Comparison of ENCODE assay signal across 1 cellular context in the genomic region with DNA sequence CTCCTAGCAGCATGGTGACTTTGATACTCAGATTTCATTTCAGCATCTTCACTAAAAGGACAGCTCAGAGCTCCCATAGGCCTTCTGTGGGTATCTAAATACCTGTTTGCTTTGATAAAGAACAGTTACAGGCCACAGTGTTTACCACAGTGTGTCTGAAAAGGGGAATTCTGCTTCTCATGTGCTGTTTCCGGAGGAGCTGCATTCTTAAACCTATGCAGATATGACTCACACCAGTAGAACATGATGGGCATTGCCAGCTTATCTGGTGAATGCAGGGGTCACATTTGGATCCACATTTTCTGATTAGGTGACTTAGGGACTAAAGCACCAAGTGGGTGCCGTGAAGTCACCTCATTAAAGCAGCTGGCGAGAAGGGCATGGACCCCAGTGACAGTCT.
TF ChIP-seq lines count a peak whose summit lies in the region.

No MANE protein-coding gene starts in this region.

TF ChIP-seq in GM12878, 131 proteins besides CTCF, POLR2A, EP300 and RAD21 (continued from another document and continues in another):
- TF ChIP-seq ZNF687 (IDR thresholded peaks at IDR 0.05), result 0 out of 2 replicates have a peak, but pooled peaks have one; percentile 60
- TF ChIP-seq YY1 (IDR thresholded peaks at IDR 0.05; ENCODE audit: low read depth, low read length), result no peak
- TF ChIP-seq TBL1XR1 (IDR thresholded peaks at IDR 0.05; ENCODE audit: low read depth, low read length), result no peak
- TF ChIP-seq ATF3 (IDR thresholded peaks at IDR 0.05; ENCODE audit: borderline replicate concordance, extremely low read depth, low read depth, low read length), result no peak
- 0 out of 2 replicates have a peak, but pooled peaks have one; percentile 37 for TF ChIP-seq FOXM1 (IDR thresholded peaks at IDR 0.05; ENCODE audit: low read depth, low read length)
- TF ChIP-seq SPI1 (IDR thresholded peaks at IDR 0.05; ENCODE audit: borderline replicate concordance, insufficient read depth, low read depth, low read length), result peak; percentile 28; the same call in 1 of the 2 replicates
- TF ChIP-seq MYB (IDR thresholded peaks at IDR 0.05; ENCODE audit: borderline replicate concordance, low read depth, low read length), result no peak
- TF ChIP-seq HDAC6 (IDR thresholded peaks at IDR 0.05; ENCODE audit: unreplicated experiment), result no peak
- no peak for TF ChIP-seq KLF5 (IDR thresholded peaks at IDR 0.05; ENCODE audit: partially characterized antibody)
- peak; percentile 53; the same call in 1 of the 2 replicates for TF ChIP-seq EED (IDR thresholded peaks at IDR 0.05; ENCODE audit: low read depth)
- no peak for TF ChIP-seq CREM (IDR thresholded peaks at IDR 0.05; ENCODE audit: low read depth)
- no peak for TF ChIP-seq KDM1A (IDR thresholded peaks at IDR 0.05; ENCODE audit: borderline replicate concordance)
- TF ChIP-seq TCF3 (IDR thresholded peaks at IDR 0.05; ENCODE audit: borderline replicate concordance, insufficient read depth, low read depth, low read length), result no peak
- no peak for TF ChIP-seq POLR2AphosphoS5 (IDR thresholded peaks at IDR 0.05; ENCODE audit: low read length)
- no peak for TF ChIP-seq ASH2L (IDR thresholded peaks at IDR 0.05; ENCODE audit: borderline replicate concordance, low read depth)
- no peak for TF ChIP-seq WRNIP1 (IDR thresholded peaks at IDR 0.05; ENCODE audit: borderline replicate concordance, low read depth, low read length)
- TF ChIP-seq PAX8 (IDR thresholded peaks at IDR 0.05), result no peak
- TF ChIP-seq ETV6 (conservative IDR thresholded peaks at IDR 0.05 in 1 of 2, IDR thresholded peaks at IDR 0.05 in 1 of 2; ENCODE audit: borderline replicate concordance in 1 of 2, low read depth in 1 of 2), result no peak; a peak in 1 of 4 replicates
- peak; percentile 70; the same call in 1 of the 2 replicates for TF ChIP-seq DPF2 (IDR thresholded peaks at IDR 0.05)
- TF ChIP-seq BCL11A (IDR thresholded peaks at IDR 0.05; ENCODE audit: low read depth, low read length), result no peak; the same call in 1 of the 2 replicates
- TF ChIP-seq ATF7 (IDR thresholded peaks at IDR 0.05; ENCODE audit: low read depth), result no peak
- no peak for TF ChIP-seq ZBTB33 (IDR thresholded peaks at IDR 0.05)
- no peak; the same call in 1 of the 2 replicates for TF ChIP-seq JUND (IDR thresholded peaks at IDR 0.05; ENCODE audit: low read depth, low read length)
- TF ChIP-seq MTA3 (IDR thresholded peaks at IDR 0.05; ENCODE audit: borderline replicate concordance, low read length), result peak; percentile 65; the same call in 1 of the 2 replicates
- TF ChIP-seq CHD2 (IDR thresholded peaks at IDR 0.05; ENCODE audit: borderline replicate concordance, low read depth, low read length), result no peak
- no peak for TF ChIP-seq LARP7 (IDR thresholded peaks at IDR 0.05)
- no peak for TF ChIP-seq TARDBP (IDR thresholded peaks at IDR 0.05; ENCODE audit: borderline replicate concordance)
- TF ChIP-seq SMAD5 (IDR thresholded peaks at IDR 0.05; ENCODE audit: low read depth), result no peak
- TF ChIP-seq PRDM15 (CRISPR knock-in tag; IDR thresholded peaks at IDR 0.05), result no peak
- TF ChIP-seq MEF2B (IDR thresholded peaks at IDR 0.05; ENCODE audit: partially characterized antibody, poor library complexity, severe bottlenecking), result peak; percentile 53
- TF ChIP-seq SMC3 (IDR thresholded peaks at IDR 0.05; ENCODE audit: borderline replicate concordance, low read length), result no peak
- TF ChIP-seq MTA2 (IDR thresholded peaks at IDR 0.05; ENCODE audit: low read depth), result peak; percentile 49
- TF ChIP-seq, protein P1, sequence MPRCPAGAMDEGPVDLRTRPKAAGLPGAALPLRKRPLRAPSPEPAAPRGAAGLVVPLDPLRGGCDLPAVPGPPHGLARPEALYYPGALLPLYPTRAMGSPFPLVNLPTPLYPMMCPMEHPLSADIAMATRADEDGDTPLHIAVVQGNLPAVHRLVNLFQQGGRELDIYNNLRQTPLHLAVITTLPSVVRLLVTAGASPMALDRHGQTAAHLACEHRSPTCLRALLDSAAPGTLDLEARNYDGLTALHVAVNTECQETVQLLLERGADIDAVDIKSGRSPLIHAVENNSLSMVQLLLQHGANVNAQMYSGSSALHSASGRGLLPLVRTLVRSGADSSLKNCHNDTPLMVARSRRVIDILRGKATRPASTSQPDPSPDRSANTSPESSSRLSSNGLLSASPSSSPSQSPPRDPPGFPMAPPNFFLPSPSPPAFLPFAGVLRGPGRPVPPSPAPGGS (IDR thresholded peaks at IDR 0.05; ENCODE audit: borderline replicate concordance, insufficient read depth, low read depth, low read length, poor library complexity, severe bottlenecking), result peak; percentile 33
- TF ChIP-seq GATAD2B (conservative IDR thresholded peaks at IDR 0.05; ENCODE audit: low read depth), result 0 out of 2 replicates have a peak, but pooled peaks have one; percentile 60
- TF ChIP-seq RCOR1 (conservative IDR thresholded peaks at IDR 0.05; ENCODE audit: low read depth, low read length), result 0 out of 2 replicates have a peak, but pooled peaks have one; percentile 4
- no peak for TF ChIP-seq HDAC2 (IDR thresholded peaks at IDR 0.05)
- no peak for TF ChIP-seq TCF12 (IDR thresholded peaks at IDR 0.05; ENCODE audit: low read depth, low read length)
- TF ChIP-seq SMAD1 (IDR thresholded peaks at IDR 0.05; ENCODE audit: low read depth, partially characterized antibody), result no peak
- TF ChIP-seq RUNX3 (IDR thresholded peaks at IDR 0.05; ENCODE audit: low read length), result peak; percentile 78
- TF ChIP-seq NFIC (IDR thresholded peaks at IDR 0.05; ENCODE audit: low read depth, low read length), result peak; percentile 55
- no peak for TF ChIP-seq SMARCA5 (IDR thresholded peaks at IDR 0.05)
- TF ChIP-seq SIX5 (IDR thresholded peaks at IDR 0.05; ENCODE audit: low read depth, low read length, severe bottlenecking), result no peak
- TF ChIP-seq ZNF24 (IDR thresholded peaks at IDR 0.05), result no peak
- no peak for TF ChIP-seq HDGF (IDR thresholded peaks at IDR 0.05)
- TF ChIP-seq, protein P2, sequence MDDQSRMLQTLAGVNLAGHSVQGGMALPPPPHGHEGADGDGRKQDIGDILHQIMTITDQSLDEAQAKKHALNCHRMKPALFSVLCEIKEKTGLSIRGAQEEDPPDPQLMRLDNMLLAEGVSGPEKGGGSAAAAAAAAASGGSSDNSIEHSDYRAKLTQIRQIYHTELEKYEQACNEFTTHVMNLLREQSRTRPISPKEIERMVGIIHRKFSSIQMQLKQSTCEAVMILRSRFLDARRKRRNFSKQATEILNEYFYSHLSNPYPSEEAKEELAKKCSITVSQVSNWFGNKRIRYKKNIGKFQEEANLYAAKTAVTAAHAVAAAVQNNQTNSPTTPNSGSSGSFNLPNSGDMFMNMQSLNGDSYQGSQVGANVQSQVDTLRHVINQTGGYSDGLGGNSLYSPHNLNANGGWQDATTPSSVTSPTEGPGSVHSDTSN (IDR thresholded peaks at IDR 0.05; ENCODE audit: insufficient replicate concordance, low read depth, low read length), result no peak
- TF ChIP-seq, protein P3, sequence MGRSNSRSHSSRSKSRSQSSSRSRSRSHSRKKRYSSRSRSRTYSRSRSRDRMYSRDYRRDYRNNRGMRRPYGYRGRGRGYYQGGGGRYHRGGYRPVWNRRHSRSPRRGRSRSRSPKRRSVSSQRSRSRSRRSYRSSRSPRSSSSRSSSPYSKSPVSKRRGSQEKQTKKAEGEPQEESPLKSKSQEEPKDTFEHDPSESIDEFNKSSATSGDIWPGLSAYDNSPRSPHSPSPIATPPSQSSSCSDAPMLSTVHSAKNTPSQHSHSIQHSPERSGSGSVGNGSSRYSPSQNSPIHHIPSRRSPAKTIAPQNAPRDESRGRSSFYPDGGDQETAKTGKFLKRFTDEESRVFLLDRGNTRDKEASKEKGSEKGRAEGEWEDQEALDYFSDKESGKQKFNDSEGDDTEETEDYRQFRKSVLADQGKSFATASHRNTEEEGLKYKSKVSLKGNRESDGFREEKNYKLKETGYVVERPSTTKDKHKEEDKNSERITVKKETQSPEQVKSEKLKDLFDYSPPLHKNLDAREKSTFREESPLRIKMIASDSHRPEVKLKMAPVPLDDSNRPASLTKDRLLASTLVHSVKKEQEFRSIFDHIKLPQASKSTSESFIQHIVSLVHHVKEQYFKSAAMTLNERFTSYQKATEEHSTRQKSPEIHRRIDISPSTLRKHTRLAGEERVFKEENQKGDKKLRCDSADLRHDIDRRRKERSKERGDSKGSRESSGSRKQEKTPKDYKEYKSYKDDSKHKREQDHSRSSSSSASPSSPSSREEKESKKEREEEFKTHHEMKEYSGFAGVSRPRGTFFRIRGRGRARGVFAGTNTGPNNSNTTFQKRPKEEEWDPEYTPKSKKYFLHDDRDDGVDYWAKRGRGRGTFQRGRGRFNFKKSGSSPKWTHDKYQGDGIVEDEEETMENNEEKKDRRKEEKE (IDR thresholded peaks at IDR 0.05), result no peak
